8 cellular contexts compared by ENCODE assay signal in the genomic region with DNA sequence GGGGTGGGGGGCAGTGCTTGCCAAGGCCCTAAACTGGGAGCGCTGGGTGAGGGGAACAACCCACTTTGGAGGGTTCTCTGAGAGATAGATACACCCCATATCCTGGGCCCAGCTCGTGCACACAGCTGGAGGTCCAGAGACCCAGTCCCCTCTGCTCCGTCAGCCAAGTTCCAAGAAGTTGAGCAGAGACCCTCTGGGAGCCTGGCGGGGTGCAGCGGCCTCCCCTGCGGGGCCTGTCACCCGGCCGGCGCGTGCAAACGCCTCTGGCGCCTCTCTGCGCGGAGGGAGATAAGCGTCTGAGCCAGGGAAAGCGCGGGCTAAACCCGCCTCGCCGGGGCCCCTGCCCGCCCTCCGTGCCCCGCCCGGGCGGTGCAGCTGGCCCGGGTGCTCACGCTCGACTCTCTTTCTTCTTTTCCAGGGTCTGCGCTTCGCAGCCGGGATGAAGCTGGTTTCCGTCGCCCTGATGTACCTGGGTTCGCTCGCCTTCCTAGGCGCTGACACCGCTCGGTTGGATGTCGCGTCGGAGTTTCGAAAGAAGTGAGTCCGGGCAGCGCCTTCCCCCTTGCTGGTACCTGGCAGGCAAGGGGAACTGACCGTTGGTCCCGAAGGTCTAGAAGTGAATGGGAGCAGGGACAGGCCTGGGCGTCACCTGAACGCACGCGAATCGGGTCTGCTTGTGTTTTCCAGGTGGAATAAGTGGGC. TPM values are rescaled to one million over a fixed set of nuclear protein-coding genes. Genes with fewer than 3 reads are reported as not detected.
DNase-seq lines count a peak whose midpoint lies in the region; ATAC-seq and TF ChIP-seq lines count a peak whose summit lies in the region.

No MANE protein-coding gene starts in this region.

- H3K27ac Mint-ChIP-seq in activated naive CD8-positive, alpha-beta T cell treated with anti-CD3 and anti-CD28 coated beads for 36 hours = no peak overlapping the region

- POLR2A ChIA-PET in GM10248 (lab: Yijun Ruan, JAX) = interaction anchor here (0.6 to 1.8 kb wide), 4 partner anchors 9 to 1096 kb away, joined by 3 to 7 read pairs (median 4); no protein-coding TSS in a partner anchor

- intact Hi-C loops in left ventricle myocardium superior (cut with micrococcal nuclease) = loop anchor here (5.0 to 10.0 kb wide), 3 partner anchors 98 to 443 kb away; no protein-coding TSS in a partner anchor

- no peak for TF ChIP-seq CTCF in GM10248 (IDR thresholded peaks at IDR 0.05; ENCODE audit: control extremely low read depth, extremely low read depth, low read depth, missing control alignments)
- no peak for TF ChIP-seq CTCF in retinal pigment epithelial cell (conservative IDR thresholded peaks at IDR 0.05; ENCODE audit: low read depth, low read length)

- no peaks in the 10 kb centered on the region for H3K9me3 Mint-ChIP-seq in activated naive CD8-positive, alpha-beta T cell treated with anti-CD3 and anti-CD28 coated beads for 36 hours

- peaks cover 38% of the 10 kb centered on the region for H3K4me1 Mint-ChIP-seq in activated naive CD8-positive, alpha-beta T cell treated with anti-CD3 and anti-CD28 coated beads for 36 hours

- peaks cover 19% of the 10 kb centered on the region for H3K36me3 Mint-ChIP-seq in activated naive CD8-positive, alpha-beta T cell treated with anti-CD3 and anti-CD28 coated beads for 36 hours

- DNase-seq in GM10248 (ENCODE audit: extremely low spot score) (peak; percentile 20), NCI-H345 (lab: John Stamatoyannopoulos, UW) (peak; percentile 45), left ventricle myocardium superior (peak; percentile 70), retinal pigment epithelial cell (ENCODE audit: low read depth) (no peak), pons (ENCODE audit: low spot score) (no peak)
- no peak for DNase-seq in activated naive CD8-positive, alpha-beta T cell treated with anti-CD3 and anti-CD28 coated beads for 36 hours

- peak overlapping the region; percentile 86 for H3K4me3 ChIP-seq in retinal pigment epithelial cell (ENCODE audit: low read length)

- ATAC-seq in left ventricle myocardium superior (peak; percentile 19), HG03095 (IDR thresholded peaks at IDR 0.05; ENCODE audit: unreplicated experiment) (no peak), HG02938 (IDR thresholded peaks at IDR 0.05; ENCODE audit: unreplicated experiment) (no peak)

- CTCF ChIA-PET in GM10248 (lab: Yijun Ruan, JAX) = interaction anchor here (1.1 to 9.6 kb wide), 10 partner anchors 9 to 547 kb away, joined by 3 to 86 read pairs (median 6); no protein-coding TSS in a partner anchor

- peak overlapping the region; percentile 96 for H3K4me3 Mint-ChIP-seq in activated naive CD8-positive, alpha-beta T cell treated with anti-CD3 and anti-CD28 coated beads for 36 hours

- H3K27me3 Mint-ChIP-seq in activated naive CD8-positive, alpha-beta T cell treated with anti-CD3 and anti-CD28 coated beads for 36 hours = peaks cover 77% of the 10 kb centered on the region

RNA-seq across cellular contexts. Expression of a gene that starts 0.5 kb away (rescaled TPM):
- total RNA-seq in activated naive CD8-positive, alpha-beta T cell treated with anti-CD3 and anti-CD28 coated beads for 36 hours = 1 to 10 TPM; 1.5 to 2.1 TPM
- total RNA-seq in left ventricle myocardium superior = 23.4 TPM

RNA-seq across cellular contexts. Expression of a gene that starts 11.4 kb away (rescaled TPM):
- 1 to 10 TPM; 6.0 to 6.1 TPM for total RNA-seq in activated naive CD8-positive, alpha-beta T cell treated with anti-CD3 and anti-CD28 coated beads for 36 hours
- 17.9 TPM for total RNA-seq in left ventricle myocardium superior

Comparison
In these comparisons a context has a peak if more than half of its experiments do, and no peak if none do; other contexts are left out.
1. DNase-seq: peak in GM10248 (single experiment), NCI-H345 (single experiment) and left ventricle myocardium superior (single experiment); none in activated naive CD8-positive, alpha-beta T cell treated with anti-CD3 and anti-CD28 coated beads for 36 hours (single experiment), retinal pigment epithelial cell (single experiment) and pons (single experiment).